Comparison of ENCODE assay signal across 40 cellular contexts in the genomic region with DNA sequence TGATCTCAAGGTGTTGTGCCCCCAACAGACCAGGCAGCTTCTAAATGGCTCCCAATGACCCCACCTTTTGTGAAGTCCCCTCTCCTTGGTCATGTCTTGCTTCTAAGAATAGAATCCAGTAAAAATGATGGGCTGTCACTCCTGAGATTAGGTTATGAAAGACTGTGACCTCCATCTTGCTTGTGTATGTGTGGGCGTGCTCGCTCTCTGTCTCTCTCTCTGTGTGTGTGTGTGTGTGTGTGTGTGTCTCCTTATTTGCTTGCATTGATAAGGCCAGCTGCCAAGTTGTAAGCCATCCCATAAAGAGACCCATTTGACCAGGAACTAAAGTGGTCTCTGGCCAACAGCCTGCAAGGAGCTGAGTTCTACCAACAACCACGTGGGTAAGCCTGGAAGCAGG. TPM values are rescaled to one million over a fixed set of nuclear protein-coding genes. Genes with fewer than 3 reads are reported as not detected.
"Had no signal": no experiment of that assay in that cellular context is flagged by ENCODE, and none has a peak within 500 bp of the region (broad histone marks: within the 10 kb centered on the region; RNA-seq: fewer than 3 reads in every experiment).

No MANE protein-coding gene starts in this region.

- H3K36me3 ChIP-seq: adrenal gland, ascending aorta, brain microvascular endothelial cell, breast epithelium, cardiac muscle cell had no signal

- H3K4me3 ChIP-seq: adrenal gland, ascending aorta, body of pancreas, breast epithelium, cardiac muscle cell had no signal

- H3K9me3 Mint-ChIP-seq: activated naive CD4-positive, alpha-beta T cell treated with anti-CD3 and anti-CD28 coated beads, Interleukin-2, amount 10 ng/mL, durations not matched to agents 7 days and 5 days; activated naive CD4-positive, alpha-beta T cell treated with anti-CD3 and anti-CD28 coated beads, Interleukin-2, amount 50 U/mL, for 24 hours; activated naive CD4-positive, alpha-beta T cell treated with anti-CD3 and anti-CD28 coated beads, Interleukin-2, amount 50 U/mL, for 72 hours; activated naive CD8-positive, alpha-beta T cell treated with anti-CD3 and anti-CD28 coated beads, Interleukin-2, amount 10 ng/mL, durations not matched to agents 7 days and 5 days; activated naive CD8-positive, alpha-beta T cell treated with anti-CD3 and anti-CD28 coated beads, Interleukin-2, amount 50 U/mL, for 24 hours; activated T-cell treated with anti-CD3 and anti-CD28 coated beads, Interleukin-2, amount 50 U/mL, for 24 hours; activated T-cell treated with anti-CD3 and anti-CD28 coated beads, Interleukin-2, amount 50 U/mL, for 72 hours; activated T-helper 1 cell treated with anti-CD3 and anti-CD28 coated beads, Interleukin-12 subunit alpha, Interleukin-12 subunit beta, Interleukin-2, Interleukin-4 antibody, amounts not matched to agents 30 ng/mL and 10 ng/mL and 1 ng/mL, durations not matched to agents 14 hours and 24 hours and 36 hours; activated T-helper 17 cell treated with anti-CD3 and anti-CD28 coated beads, Interleukin-2, amount 50 U/mL, for 72 hours; activated T-helper 2 cell treated with anti-CD3 and anti-CD28 coated beads, Interferon-gamma antibody, Interleukin-2, Interleukin-4, amounts not matched to agents 10 μg/mL and 5 μg/mL and 100 μg/mL, durations not matched to agents 14 hours and 24 hours and 36 hours; central memory CD8-positive, alpha-beta T cell had no signal

- FAIRE-seq: astrocyte, bronchial epithelial cell had no signal

- H3K4me1 ChIP-seq: adrenal gland, ascending aorta, breast epithelium had no signal

- H3K4me1 Mint-ChIP-seq: activated naive CD4-positive, alpha-beta T cell treated with anti-CD3 and anti-CD28 coated beads, Interleukin-2, amount 10 ng/mL, durations not matched to agents 7 days and 5 days; activated naive CD4-positive, alpha-beta T cell treated with anti-CD3 and anti-CD28 coated beads, Interleukin-2, amount 50 U/mL, for 24 hours; activated naive CD8-positive, alpha-beta T cell treated with anti-CD3 and anti-CD28 coated beads for 36 hours; activated naive CD8-positive, alpha-beta T cell treated with anti-CD3 and anti-CD28 coated beads, Interleukin-2, amount 10 ng/mL, durations not matched to agents 7 days and 5 days; activated naive CD8-positive, alpha-beta T cell treated with anti-CD3 and anti-CD28 coated beads, Interleukin-2, amount 50 U/mL, for 24 hours; activated T-helper 17 cell treated with anti-CD3 and anti-CD28 coated beads, Interleukin-2, amount 50 U/mL, for 72 hours; brain; central memory CD8-positive, alpha-beta T cell had no signal

- H3K27ac ChIP-seq: adrenal gland, ascending aorta, brain microvascular endothelial cell, breast epithelium, cardiac muscle cell had no signal

- H3K4me3 Mint-ChIP-seq: activated naive CD4-positive, alpha-beta T cell treated with anti-CD3 and anti-CD28 coated beads for 36 hours; activated naive CD4-positive, alpha-beta T cell treated with anti-CD3 and anti-CD28 coated beads, Interleukin-2, amount 10 ng/mL, durations not matched to agents 7 days and 5 days; activated naive CD4-positive, alpha-beta T cell treated with anti-CD3 and anti-CD28 coated beads, Interleukin-2, amount 50 U/mL, for 24 hours; activated naive CD8-positive, alpha-beta T cell; activated naive CD8-positive, alpha-beta T cell treated with anti-CD3 and anti-CD28 coated beads for 36 hours; activated naive CD8-positive, alpha-beta T cell treated with anti-CD3 and anti-CD28 coated beads, Interleukin-2, amount 10 ng/mL, durations not matched to agents 7 days and 5 days; activated naive CD8-positive, alpha-beta T cell treated with anti-CD3 and anti-CD28 coated beads, Interleukin-2, amount 50 U/mL, for 24 hours; activated T-cell treated with anti-CD3 and anti-CD28 coated beads, Interleukin-2, amount 50 U/mL, for 24 hours; activated T-cell treated with anti-CD3 and anti-CD28 coated beads, Interleukin-2, amount 50 U/mL, for 4 hours; activated T-cell treated with anti-CD3 and anti-CD28 coated beads, Interleukin-2, amount 50 U/mL, for 72 hours; activated T-helper 1 cell treated with anti-CD3 and anti-CD28 coated beads, Interleukin-12 subunit alpha, Interleukin-12 subunit beta, Interleukin-2, Interleukin-4 antibody, amounts not matched to agents 30 ng/mL and 10 ng/mL and 1 ng/mL, durations not matched to agents 14 hours and 24 hours and 36 hours; activated T-helper 17 cell treated with anti-CD3 and anti-CD28 coated beads, Interleukin-2, amount 50 U/mL, for 72 hours; brain; central memory CD8-positive, alpha-beta T cell had no signal

- H3K9me3 ChIP-seq: adrenal gland, ascending aorta, body of pancreas had no signal

- H3K27ac Mint-ChIP-seq: activated naive CD4-positive, alpha-beta T cell treated with anti-CD3 and anti-CD28 coated beads for 36 hours; activated naive CD4-positive, alpha-beta T cell treated with anti-CD3 and anti-CD28 coated beads, Interleukin-2, amount 10 ng/mL, durations not matched to agents 7 days and 5 days; activated naive CD4-positive, alpha-beta T cell treated with anti-CD3 and anti-CD28 coated beads, Interleukin-2, amount 50 U/mL, for 24 hours; activated naive CD8-positive, alpha-beta T cell; activated naive CD8-positive, alpha-beta T cell treated with anti-CD3 and anti-CD28 coated beads for 36 hours; activated naive CD8-positive, alpha-beta T cell treated with anti-CD3 and anti-CD28 coated beads, Interleukin-2, amount 10 ng/mL, durations not matched to agents 7 days and 5 days; activated naive CD8-positive, alpha-beta T cell treated with anti-CD3 and anti-CD28 coated beads, Interleukin-2, amount 50 U/mL, for 24 hours; activated T-cell treated with anti-CD3 and anti-CD28 coated beads, Interleukin-2, amount 50 U/mL, for 24 hours; activated T-cell treated with anti-CD3 and anti-CD28 coated beads, Interleukin-2, amount 50 U/mL, for 72 hours; activated T-helper 1 cell treated with anti-CD3 and anti-CD28 coated beads, Interleukin-12 subunit alpha, Interleukin-12 subunit beta, Interleukin-2, Interleukin-4 antibody, amounts not matched to agents 30 ng/mL and 10 ng/mL and 1 ng/mL, durations not matched to agents 14 hours and 24 hours and 36 hours; activated T-helper 17 cell treated with anti-CD3 and anti-CD28 coated beads, Interleukin-2, amount 50 U/mL, for 72 hours; activated T-helper 2 cell treated with anti-CD3 and anti-CD28 coated beads, Interferon-gamma antibody, Interleukin-2, Interleukin-4, amounts not matched to agents 10 μg/mL and 5 μg/mL and 100 μg/mL, durations not matched to agents 14 hours and 24 hours and 36 hours; brain had no signal

- H3K36me3 Mint-ChIP-seq: activated naive CD4-positive, alpha-beta T cell treated with anti-CD3 and anti-CD28 coated beads, Interleukin-2, amount 10 ng/mL, durations not matched to agents 7 days and 5 days; activated naive CD4-positive, alpha-beta T cell treated with anti-CD3 and anti-CD28 coated beads, Interleukin-2, amount 50 U/mL, for 24 hours; activated naive CD4-positive, alpha-beta T cell treated with anti-CD3 and anti-CD28 coated beads, Interleukin-2, amount 50 U/mL, for 72 hours; activated naive CD8-positive, alpha-beta T cell; activated naive CD8-positive, alpha-beta T cell treated with anti-CD3 and anti-CD28 coated beads for 36 hours; activated naive CD8-positive, alpha-beta T cell treated with anti-CD3 and anti-CD28 coated beads, Interleukin-2, amount 10 ng/mL, durations not matched to agents 7 days and 5 days had no signal

- H3K27me3 ChIP-seq: adrenal gland, ascending aorta, body of pancreas, brain microvascular endothelial cell, breast epithelium, cardiac muscle cell had no signal

- DNase-seq: activated effector memory CD4-positive, alpha-beta T cell treated with anti-CD3 and anti-CD28 coated beads, Interleukin-2, amount 50 U/mL, for 16 hours; activated effector memory CD4-positive, alpha-beta T cell treated with Interleukin-2 at 50 U/mL for 16 hours; activated gamma-delta T cell; activated gamma-delta T cell treated with Interleukin-2 at 50 U/mL for 16 hours; activated naive CD4-positive, alpha-beta T cell; activated naive CD4-positive, alpha-beta T cell treated with anti-CD3 and anti-CD28 coated beads for 36 hours; activated naive CD4-positive, alpha-beta T cell treated with anti-CD3 and anti-CD28 coated beads, Interleukin-2, amount 10 ng/mL, durations not matched to agents 7 days and 5 days; activated naive CD4-positive, alpha-beta T cell treated with anti-CD3 and anti-CD28 coated beads, Interleukin-2, amount 50 U/mL, for 16 hours; activated naive CD4-positive, alpha-beta T cell treated with Interleukin-2 at 50 U/mL for 16 hours; activated naive CD8-positive, alpha-beta T cell treated with anti-CD3 and anti-CD28 coated beads for 36 hours; activated naive CD8-positive, alpha-beta T cell treated with anti-CD3 and anti-CD28 coated beads, Interleukin-2, amount 10 ng/mL, durations not matched to agents 7 days and 5 days; activated naive CD8-positive, alpha-beta T cell treated with anti-CD3 and anti-CD28 coated beads, Interleukin-2, amount 50 U/mL, for 24 hours; activated T-cell treated with anti-CD3 and anti-CD28 coated beads, Interleukin-2, amount 50 U/mL, for 1 hour; activated T-cell treated with anti-CD3 and anti-CD28 coated beads, Interleukin-2, amount 50 U/mL, for 24 hours; activated T-cell treated with anti-CD3 and anti-CD28 coated beads, Interleukin-2, amount 50 U/mL, for 4 hours; activated T-cell treated with anti-CD3 and anti-CD28 coated beads, Interleukin-2, amount 50 U/mL, for 48 hours; activated T-cell treated with anti-CD3 and anti-CD28 coated beads, Interleukin-2, amount 50 U/mL, for 72 hours; adrenal gland; amniotic stem cell; amygdala; anterior cingulate cortex; aorta; brain microvascular endothelial cell; caudate nucleus; central memory CD4-positive, alpha-beta T cell; cerebellar nuclear complex had no signal

- ATAC-seq: activated naive CD4-positive, alpha-beta T cell treated with anti-CD3 and anti-CD28 coated beads, Interleukin-2, amount 50 U/mL, for 72 hours; activated naive CD8-positive, alpha-beta T cell treated with anti-CD3 and anti-CD28 coated beads, Interleukin-2, amount 50 U/mL, for 24 hours; activated T-cell treated with anti-CD3 and anti-CD28 coated beads, Interleukin-2, amount 50 U/mL, for 4 hours; activated T-cell treated with anti-CD3 and anti-CD28 coated beads, Interleukin-2, amount 50 U/mL, for 72 hours; activated T-helper 17 cell treated with anti-CD3 and anti-CD28 coated beads, Interleukin-2, amount 50 U/mL, for 72 hours; body of pancreas had no signal

RNA-seq across cellular contexts. Expression of a gene that starts 22.9 kb away (rescaled TPM):
- total RNA-seq: activated naive CD8-positive, alpha-beta T cell treated with anti-CD3 and anti-CD28 coated beads for 36 hours; activated T-cell treated with anti-CD3 and anti-CD28 coated beads, Interleukin-2, amount 50 U/mL, for 72 hours; activated T-helper 17 cell treated with anti-CD3 and anti-CD28 coated beads, Interleukin-2, amount 50 U/mL, for 72 hours; ascending aorta had no signal
